In the genomic region with DNA sequence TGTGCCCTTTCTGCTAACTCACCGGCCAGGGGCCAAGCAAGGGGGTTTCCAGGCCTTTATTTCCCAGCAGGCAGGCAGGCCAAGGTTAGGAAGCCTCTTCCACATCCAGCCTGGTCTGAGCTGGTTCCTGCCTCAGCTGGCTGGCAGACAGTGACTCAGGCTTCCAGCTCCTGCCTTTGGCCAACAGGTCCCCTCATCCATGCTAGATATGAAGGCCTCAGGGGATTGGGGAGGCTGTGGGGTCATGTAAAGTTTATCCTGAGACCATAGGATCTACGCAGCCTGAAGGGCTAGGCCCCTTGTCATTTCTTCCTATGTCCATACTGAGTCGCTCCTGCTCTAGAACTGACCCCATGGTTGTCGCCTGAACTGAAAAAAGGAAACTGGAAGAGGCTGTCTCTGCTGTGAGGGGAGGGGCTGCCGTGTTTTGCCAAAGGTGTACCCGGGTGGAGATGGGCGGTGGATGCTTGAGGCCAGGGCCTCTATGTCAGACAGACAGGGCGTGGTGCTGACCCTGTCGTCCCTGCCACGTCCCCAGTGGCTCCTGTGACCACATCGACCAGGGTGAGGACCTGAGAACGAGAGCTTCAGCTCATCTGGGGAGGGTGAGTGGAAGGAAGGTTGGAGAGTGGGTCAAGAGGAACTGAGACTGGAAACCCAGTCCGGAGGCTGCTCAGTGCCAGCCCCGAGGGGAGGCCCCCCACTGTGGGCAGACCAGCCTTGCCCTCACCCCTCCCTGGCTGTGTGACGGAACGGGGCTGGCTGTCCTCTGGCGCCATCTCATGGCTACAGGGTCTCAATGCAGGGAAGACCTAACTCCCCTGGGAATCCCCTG, we compare ENCODE assay signal across 1 cellular context.
TF ChIP-seq lines count a peak whose summit lies in the region.

No MANE protein-coding gene starts in this region.

TF ChIP-seq in GM23338, 12 proteins besides CTCF, POLR2A, EP300 and RAD21 (continued from another document):
- TF ChIP-seq, protein P1, sequence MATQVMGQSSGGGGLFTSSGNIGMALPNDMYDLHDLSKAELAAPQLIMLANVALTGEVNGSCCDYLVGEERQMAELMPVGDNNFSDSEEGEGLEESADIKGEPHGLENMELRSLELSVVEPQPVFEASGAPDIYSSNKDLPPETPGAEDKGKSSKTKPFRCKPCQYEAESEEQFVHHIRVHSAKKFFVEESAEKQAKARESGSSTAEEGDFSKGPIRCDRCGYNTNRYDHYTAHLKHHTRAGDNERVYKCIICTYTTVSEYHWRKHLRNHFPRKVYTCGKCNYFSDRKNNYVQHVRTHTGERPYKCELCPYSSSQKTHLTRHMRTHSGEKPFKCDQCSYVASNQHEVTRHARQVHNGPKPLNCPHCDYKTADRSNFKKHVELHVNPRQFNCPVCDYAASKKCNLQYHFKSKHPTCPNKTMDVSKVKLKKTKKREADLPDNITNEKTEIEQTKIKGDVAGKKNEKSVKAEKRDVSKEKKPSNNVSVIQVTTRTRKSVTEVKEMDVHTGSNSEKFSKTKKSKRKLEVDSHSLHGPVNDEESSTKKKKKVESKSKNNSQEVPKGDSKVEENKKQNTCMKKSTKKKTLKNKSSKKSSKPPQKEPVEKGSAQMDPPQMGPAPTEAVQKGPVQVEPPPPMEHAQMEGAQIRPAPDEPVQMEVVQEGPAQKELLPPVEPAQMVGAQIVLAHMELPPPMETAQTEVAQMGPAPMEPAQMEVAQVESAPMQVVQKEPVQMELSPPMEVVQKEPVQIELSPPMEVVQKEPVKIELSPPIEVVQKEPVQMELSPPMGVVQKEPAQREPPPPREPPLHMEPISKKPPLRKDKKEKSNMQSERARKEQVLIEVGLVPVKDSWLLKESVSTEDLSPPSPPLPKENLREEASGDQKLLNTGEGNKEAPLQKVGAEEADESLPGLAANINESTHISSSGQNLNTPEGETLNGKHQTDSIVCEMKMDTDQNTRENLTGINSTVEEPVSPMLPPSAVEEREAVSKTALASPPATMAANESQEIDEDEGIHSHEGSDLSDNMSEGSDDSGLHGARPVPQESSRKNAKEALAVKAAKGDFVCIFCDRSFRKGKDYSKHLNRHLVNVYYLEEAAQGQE (IDR thresholded peaks at IDR 0.05; ENCODE audit: unreplicated experiment), result no peak
- TF ChIP-seq CREB1 (CRISPR knock-in tag; IDR thresholded peaks at IDR 0.05; ENCODE audit: low read depth) (no peak), ZNF331 (CRISPR knock-in tag; IDR thresholded peaks at IDR 0.05; ENCODE audit: low read depth) (no peak), ZNF114 (CRISPR knock-in tag; IDR thresholded peaks at IDR 0.05) (no peak), EZH2 (IDR thresholded peaks at IDR 0.05; ENCODE audit: low read depth, unreplicated experiment) (no peak), JUNB (IDR thresholded peaks at IDR 0.05; ENCODE audit: unreplicated experiment) (no peak), STAT1 (IDR thresholded peaks at IDR 0.05; ENCODE audit: unreplicated experiment) (no peak), NANOG (IDR thresholded peaks at IDR 0.05; ENCODE audit: borderline replicate concordance) (no peak)
- TF ChIP-seq, protein P2, sequence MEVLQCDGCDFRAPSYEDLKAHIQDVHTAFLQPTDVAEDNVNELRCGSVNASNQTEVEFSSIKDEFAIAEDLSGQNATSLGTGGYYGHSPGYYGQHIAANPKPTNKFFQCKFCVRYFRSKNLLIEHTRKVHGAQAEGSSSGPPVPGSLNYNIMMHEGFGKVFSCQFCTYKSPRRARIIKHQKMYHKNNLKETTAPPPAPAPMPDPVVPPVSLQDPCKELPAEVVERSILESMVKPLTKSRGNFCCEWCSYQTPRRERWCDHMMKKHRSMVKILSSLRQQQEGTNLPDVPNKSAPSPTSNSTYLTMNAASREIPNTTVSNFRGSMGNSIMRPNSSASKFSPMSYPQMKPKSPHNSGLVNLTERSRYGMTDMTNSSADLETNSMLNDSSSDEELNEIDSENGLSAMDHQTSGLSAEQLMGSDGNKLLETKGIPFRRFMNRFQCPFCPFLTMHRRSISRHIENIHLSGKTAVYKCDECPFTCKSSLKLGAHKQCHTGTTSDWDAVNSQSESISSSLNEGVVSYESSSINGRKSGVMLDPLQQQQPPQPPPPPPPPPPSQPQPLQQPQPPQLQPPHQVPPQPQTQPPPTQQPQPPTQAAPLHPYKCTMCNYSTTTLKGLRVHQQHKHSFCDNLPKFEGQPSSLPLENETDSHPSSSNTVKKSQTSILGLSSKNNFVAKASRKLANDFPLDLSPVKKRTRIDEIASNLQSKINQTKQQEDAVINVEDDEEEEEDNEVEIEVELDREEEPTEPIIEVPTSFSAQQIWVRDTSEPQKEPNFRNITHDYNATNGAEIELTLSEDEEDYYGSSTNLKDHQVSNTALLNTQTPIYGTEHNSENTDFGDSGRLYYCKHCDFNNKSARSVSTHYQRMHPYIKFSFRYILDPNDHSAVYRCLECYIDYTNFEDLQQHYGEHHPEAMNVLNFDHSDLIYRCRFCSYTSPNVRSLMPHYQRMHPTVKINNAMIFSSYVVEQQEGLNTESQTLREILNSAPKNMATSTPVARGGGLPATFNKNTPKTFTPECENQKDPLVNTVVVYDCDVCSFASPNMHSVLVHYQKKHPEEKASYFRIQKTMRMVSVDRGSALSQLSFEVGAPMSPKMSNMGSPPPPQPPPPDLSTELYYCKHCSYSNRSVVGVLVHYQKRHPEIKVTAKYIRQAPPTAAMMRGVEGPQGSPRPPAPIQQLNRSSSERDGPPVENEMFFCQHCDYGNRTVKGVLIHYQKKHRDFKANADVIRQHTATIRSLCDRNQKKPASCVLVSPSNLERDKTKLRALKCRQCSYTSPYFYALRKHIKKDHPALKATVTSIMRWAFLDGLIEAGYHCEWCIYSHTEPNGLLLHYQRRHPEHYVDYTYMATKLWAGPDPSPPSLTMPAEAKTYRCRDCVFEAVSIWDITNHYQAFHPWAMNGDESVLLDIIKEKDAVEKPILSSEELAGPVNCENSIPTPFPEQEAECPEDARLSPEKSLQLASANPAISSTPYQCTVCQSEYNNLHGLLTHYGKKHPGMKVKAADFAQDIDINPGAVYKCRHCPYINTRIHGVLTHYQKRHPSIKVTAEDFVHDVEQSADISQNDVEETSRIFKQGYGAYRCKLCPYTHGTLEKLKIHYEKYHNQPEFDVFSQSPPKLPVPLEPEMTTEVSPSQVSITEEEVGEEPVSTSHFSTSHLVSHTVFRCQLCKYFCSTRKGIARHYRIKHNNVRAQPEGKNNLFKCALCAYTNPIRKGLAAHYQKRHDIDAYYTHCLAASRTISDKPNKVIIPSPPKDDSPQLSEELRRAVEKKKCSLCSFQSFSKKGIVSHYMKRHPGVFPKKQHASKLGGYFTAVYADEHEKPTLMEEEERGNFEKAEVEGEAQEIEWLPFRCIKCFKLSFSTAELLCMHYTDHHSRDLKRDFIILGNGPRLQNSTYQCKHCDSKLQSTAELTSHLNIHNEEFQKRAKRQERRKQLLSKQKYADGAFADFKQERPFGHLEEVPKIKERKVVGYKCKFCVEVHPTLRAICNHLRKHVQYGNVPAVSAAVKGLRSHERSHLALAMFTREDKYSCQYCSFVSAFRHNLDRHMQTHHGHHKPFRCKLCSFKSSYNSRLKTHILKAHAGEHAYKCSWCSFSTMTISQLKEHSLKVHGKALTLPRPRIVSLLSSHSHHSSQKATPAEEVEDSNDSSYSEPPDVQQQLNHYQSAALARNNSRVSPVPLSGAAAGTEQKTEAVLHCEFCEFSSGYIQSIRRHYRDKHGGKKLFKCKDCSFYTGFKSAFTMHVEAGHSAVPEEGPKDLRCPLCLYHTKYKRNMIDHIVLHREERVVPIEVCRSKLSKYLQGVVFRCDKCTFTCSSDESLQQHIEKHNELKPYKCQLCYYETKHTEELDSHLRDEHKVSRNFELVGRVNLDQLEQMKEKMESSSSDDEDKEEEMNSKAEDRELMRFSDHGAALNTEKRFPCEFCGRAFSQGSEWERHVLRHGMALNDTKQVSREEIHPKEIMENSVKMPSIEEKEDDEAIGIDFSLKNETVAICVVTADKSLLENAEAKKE (CRISPR knock-in tag; IDR thresholded peaks at IDR 0.05), result no peak
